ENCODE assay signal across 2 cellular contexts in genomic region chr20:17958326-17959256, GRCh38.
TF ChIP-seq lines count a peak whose summit lies in the region.

No MANE protein-coding gene starts in this region.

TF ChIP-seq in IMR-90, 13 proteins besides CTCF, POLR2A, EP300 and RAD21:
- TF ChIP-seq MAFK (IDR thresholded peaks at IDR 0.05; ENCODE audit: low read depth, low read length) = peak; percentile 62
- TF ChIP-seq CEBPB (IDR thresholded peaks at IDR 0.05; ENCODE audit: low read depth, low read length) = no peak
TF ChIP-seq in IMR-90: peak in this region for 1.

TF ChIP-seq in K562, 482 proteins besides CTCF, POLR2A, EP300 and RAD21 (continues in another document):
- TF ChIP-seq FOXJ2 (tag; IDR thresholded peaks at IDR 0.05) (peak; percentile 52; the same call in 1 of the 2 replicates), ZNF766 (CRISPR knock-in tag; conservative IDR thresholded peaks at IDR 0.05) (peak; percentile 55; the same call in 1 of the 2 replicates), MEF2D (tag; conservative IDR thresholded peaks at IDR 0.05; ENCODE audit: low read depth) (peak; percentile 57; the same call in 1 of the 2 replicates), KLF10 (CRISPR knock-in tag; IDR thresholded peaks at IDR 0.05) (no peak), ZEB2 (IDR thresholded peaks at IDR 0.05) (peak; percentile 67; the same call in 1 of the 2 replicates), SMARCC2 (IDR thresholded peaks at IDR 0.05; ENCODE audit: low read depth) (peak; percentile 70), AFF1 (IDR thresholded peaks at IDR 0.05; ENCODE audit: low read depth in 1 of 2, partially characterized antibody in 2 of 2) (peak in 1 of 2 experiments; percentile 44), SMAD4 (CRISPR knock-in tag; conservative IDR thresholded peaks at IDR 0.05) (peak; percentile 75), TFAM (CRISPR knock-in tag; conservative IDR thresholded peaks at IDR 0.05) (no peak), CCNT2 (IDR thresholded peaks at IDR 0.05; ENCODE audit: borderline replicate concordance, extremely low read depth, insufficient read length, low read depth, low read length) (peak; percentile 54), POLR3G (IDR thresholded peaks at IDR 0.05; ENCODE audit: extremely low read depth, insufficient read length, insufficient replicate concordance) (no peak), FIP1L1 (IDR thresholded peaks at IDR 0.05; ENCODE audit: low read depth, low read length, poor library complexity, severe bottlenecking) (no peak), ZFX (CRISPR knock-in tag; IDR thresholded peaks at IDR 0.05) (peak; percentile 70), HES1 (IDR thresholded peaks at IDR 0.05; ENCODE audit: low read depth) (peak; percentile 77), MYC (IDR thresholded peaks at IDR 0.05; ENCODE audit: low read depth, low read length) (0 out of 2 replicates have a peak, but pooled peaks have one; percentile 32), MYC (CRISPR knock-in tag; IDR thresholded peaks at IDR 0.05; ENCODE audit: borderline replicate concordance, low read depth) (no peak), NR2C2 (CRISPR knock-in tag; IDR thresholded peaks at IDR 0.05) (no peak), NR2C2 (tag; IDR thresholded peaks at IDR 0.05) (peak; percentile 22; the same call in 1 of the 2 replicates), E2F1 (CRISPR knock-in tag; IDR thresholded peaks at IDR 0.05) (no peak), NFE2L1 (tag; IDR thresholded peaks at IDR 0.05; ENCODE audit: borderline replicate concordance, low read depth) (no peak), TEAD4 (IDR thresholded peaks at IDR 0.05; ENCODE audit: low read length) (peak; percentile 91), TEAD4 (CRISPR knock-in tag; IDR thresholded peaks at IDR 0.05; ENCODE audit: borderline replicate concordance) (no peak), CBX2 (IDR thresholded peaks at IDR 0.05; ENCODE audit: insufficient read depth, low read length, poor library complexity, severe bottlenecking) (no peak), TCF3 (CRISPR knock-in tag; IDR thresholded peaks at IDR 0.05) (peak; percentile 87), FOXM1 (IDR thresholded peaks at IDR 0.05; ENCODE audit: low read depth) (peak; percentile 89), FOXM1 (CRISPR knock-in tag; IDR thresholded peaks at IDR 0.05; ENCODE audit: low read depth) (no peak), ZNF395 (CRISPR knock-in tag; IDR thresholded peaks at IDR 0.05) (peak; percentile 81), CREM (IDR thresholded peaks at IDR 0.05; ENCODE audit: low read depth) (0 out of 2 replicates have a peak, but pooled peaks have one; percentile 41), CBFA2T3 (IDR thresholded peaks at IDR 0.05) (peak; percentile 96), REST (CRISPR knock-in tag; IDR thresholded peaks at IDR 0.05; ENCODE audit: low read depth) (0 out of 2 replicates have a peak, but pooled peaks have one; percentile 50), TSC22D4 (tag; IDR thresholded peaks at IDR 0.05) (no peak), DPF2 (IDR thresholded peaks at IDR 0.05) (peak; percentile 91), MBD2 (IDR thresholded peaks at IDR 0.05; ENCODE audit: borderline replicate concordance, low read depth) (peak; percentile 34; the same call in 1 of the 2 replicates), MNT (conservative IDR thresholded peaks at IDR 0.05) (peak in 1 of 2 experiments; percentile 47; a peak in 1 of 4 replicates), ARNT (IDR thresholded peaks at IDR 0.05) (peak; percentile 26 to 72; a peak in 1 of 4 replicates), MTA2 (IDR thresholded peaks at IDR 0.05; ENCODE audit: low read depth) (peak; percentile 70), TCF7 (IDR thresholded peaks at IDR 0.05; ENCODE audit: borderline replicate concordance) (peak; percentile 54; the same call in 1 of the 2 replicates), PRDM10 (IDR thresholded peaks at IDR 0.05; ENCODE audit: partially characterized antibody) (peak; percentile 50), HDAC1 (IDR thresholded peaks at IDR 0.05) (peak in 1 of 2 experiments; percentile 75; a peak in 1 of 4 replicates)
- TF ChIP-seq, protein P1, sequence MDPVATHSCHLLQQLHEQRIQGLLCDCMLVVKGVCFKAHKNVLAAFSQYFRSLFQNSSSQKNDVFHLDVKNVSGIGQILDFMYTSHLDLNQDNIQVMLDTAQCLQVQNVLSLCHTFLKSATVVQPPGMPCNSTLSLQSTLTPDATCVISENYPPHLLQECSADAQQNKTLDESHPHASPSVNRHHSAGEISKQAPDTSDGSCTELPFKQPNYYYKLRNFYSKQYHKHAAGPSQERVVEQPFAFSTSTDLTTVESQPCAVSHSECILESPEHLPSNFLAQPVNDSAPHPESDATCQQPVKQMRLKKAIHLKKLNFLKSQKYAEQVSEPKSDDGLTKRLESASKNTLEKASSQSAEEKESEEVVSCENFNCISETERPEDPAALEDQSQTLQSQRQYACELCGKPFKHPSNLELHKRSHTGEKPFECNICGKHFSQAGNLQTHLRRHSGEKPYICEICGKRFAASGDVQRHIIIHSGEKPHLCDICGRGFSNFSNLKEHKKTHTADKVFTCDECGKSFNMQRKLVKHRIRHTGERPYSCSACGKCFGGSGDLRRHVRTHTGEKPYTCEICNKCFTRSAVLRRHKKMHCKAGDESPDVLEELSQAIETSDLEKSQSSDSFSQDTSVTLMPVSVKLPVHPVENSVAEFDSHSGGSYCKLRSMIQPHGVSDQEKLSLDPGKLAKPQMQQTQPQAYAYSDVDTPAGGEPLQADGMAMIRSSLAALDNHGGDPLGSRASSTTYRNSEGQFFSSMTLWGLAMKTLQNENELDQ (CRISPR knock-in tag; IDR thresholded peaks at IDR 0.05; ENCODE audit: borderline replicate concordance) = no peak
- TF ChIP-seq, protein P2, sequence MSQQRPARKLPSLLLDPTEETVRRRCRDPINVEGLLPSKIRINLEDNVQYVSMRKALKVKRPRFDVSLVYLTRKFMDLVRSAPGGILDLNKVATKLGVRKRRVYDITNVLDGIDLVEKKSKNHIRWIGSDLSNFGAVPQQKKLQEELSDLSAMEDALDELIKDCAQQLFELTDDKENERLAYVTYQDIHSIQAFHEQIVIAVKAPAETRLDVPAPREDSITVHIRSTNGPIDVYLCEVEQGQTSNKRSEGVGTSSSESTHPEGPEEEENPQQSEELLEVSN (IDR thresholded peaks at IDR 0.05; ENCODE audit: borderline replicate concordance in 1 of 2, extremely low read depth in 1 of 2, insufficient read depth in 1 of 2, insufficient read length in 1 of 2, low read depth in 1 of 2, low read length in 1 of 2, poor library complexity in 1 of 2, severe bottlenecking in 1 of 2) = no peak
